Comparison of ENCODE assay signal across 1 cellular context in the genomic region with DNA sequence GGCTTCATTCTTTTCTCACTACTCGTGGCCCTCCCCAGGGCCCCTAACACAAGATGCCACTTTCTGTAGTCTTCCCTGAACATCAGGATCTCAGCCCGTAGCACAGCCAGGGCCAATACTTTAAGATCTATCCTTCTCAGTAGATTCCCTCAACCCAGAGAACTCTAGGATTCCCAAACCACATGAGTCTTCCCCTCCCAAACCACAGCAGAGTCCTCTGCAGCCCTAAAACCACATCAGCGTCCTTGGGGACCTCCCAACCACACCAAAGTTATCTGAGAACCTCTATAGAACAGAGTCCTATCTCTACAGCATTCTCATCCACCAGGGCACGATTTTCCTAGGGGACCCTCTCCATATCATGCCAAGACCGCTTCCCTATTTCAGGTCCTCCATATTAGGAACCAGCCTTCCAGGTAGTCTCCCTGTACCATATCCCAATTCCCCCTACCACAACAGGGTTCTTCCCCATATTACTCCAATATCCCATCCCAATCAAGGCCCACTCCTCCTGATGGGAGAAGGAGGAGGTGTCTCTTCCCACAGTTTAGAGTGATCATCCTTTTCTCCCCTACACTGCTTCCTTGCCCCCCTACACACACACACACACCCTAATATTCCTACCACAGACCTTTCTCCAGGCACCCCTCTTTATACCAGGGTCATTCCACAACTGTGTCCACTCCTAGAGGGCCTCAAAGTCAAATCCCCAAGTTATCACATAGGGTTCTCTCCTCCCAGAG.
TF ChIP-seq lines count a peak whose summit lies in the region.

No MANE protein-coding gene starts in this region.

TF ChIP-seq in K562, 482 proteins besides CTCF, POLR2A, EP300 and RAD21:
- TF ChIP-seq PHF8 (IDR thresholded peaks at IDR 0.05; ENCODE audit: borderline replicate concordance, low read length) (no peak), ZNF124 (CRISPR knock-in tag; IDR thresholded peaks at IDR 0.05) (no peak), ZHX1 (conservative IDR thresholded peaks at IDR 0.05; ENCODE audit: low read length) (no peak), NFXL1 (CRISPR knock-in tag; IDR thresholded peaks at IDR 0.05) (no peak), ZNF695 (CRISPR knock-in tag; IDR thresholded peaks at IDR 0.05) (no peak), THRA (IDR thresholded peaks at IDR 0.05) (no peak), CBX2 (IDR thresholded peaks at IDR 0.05; ENCODE audit: insufficient read depth, low read length, poor library complexity, severe bottlenecking) (no peak), ZNF511 (CRISPR knock-in tag; IDR thresholded peaks at IDR 0.05) (no peak), EZH2 (IDR thresholded peaks at IDR 0.05; ENCODE audit: borderline replicate concordance, low read depth, low read length) (no peak), RBM14 (IDR thresholded peaks at IDR 0.05; ENCODE audit: borderline replicate concordance, insufficient read depth, low read depth, low read length) (no peak), ZNF436 (CRISPR knock-in tag; IDR thresholded peaks at IDR 0.05) (no peak)
- TF ChIP-seq, protein P1, sequence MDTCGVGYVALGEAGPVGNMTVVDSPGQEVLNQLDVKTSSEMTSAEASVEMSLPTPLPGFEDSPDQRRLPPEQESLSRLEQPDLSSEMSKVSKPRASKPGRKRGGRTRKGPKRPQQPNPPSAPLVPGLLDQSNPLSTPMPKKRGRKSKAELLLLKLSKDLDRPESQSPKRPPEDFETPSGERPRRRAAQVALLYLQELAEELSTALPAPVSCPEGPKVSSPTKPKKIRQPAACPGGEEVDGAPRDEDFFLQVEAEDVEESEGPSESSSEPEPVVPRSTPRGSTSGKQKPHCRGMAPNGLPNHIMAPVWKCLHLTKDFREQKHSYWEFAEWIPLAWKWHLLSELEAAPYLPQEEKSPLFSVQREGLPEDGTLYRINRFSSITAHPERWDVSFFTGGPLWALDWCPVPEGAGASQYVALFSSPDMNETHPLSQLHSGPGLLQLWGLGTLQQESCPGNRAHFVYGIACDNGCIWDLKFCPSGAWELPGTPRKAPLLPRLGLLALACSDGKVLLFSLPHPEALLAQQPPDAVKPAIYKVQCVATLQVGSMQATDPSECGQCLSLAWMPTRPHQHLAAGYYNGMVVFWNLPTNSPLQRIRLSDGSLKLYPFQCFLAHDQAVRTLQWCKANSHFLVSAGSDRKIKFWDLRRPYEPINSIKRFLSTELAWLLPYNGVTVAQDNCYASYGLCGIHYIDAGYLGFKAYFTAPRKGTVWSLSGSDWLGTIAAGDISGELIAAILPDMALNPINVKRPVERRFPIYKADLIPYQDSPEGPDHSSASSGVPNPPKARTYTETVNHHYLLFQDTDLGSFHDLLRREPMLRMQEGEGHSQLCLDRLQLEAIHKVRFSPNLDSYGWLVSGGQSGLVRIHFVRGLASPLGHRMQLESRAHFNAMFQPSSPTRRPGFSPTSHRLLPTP (IDR thresholded peaks at IDR 0.05; ENCODE audit: borderline replicate concordance, extremely low read depth, insufficient read length): no peak
TF ChIP-seq in K562: peak in this region for 0.
